1 cellular context compared by ENCODE assay signal in the genomic region with DNA sequence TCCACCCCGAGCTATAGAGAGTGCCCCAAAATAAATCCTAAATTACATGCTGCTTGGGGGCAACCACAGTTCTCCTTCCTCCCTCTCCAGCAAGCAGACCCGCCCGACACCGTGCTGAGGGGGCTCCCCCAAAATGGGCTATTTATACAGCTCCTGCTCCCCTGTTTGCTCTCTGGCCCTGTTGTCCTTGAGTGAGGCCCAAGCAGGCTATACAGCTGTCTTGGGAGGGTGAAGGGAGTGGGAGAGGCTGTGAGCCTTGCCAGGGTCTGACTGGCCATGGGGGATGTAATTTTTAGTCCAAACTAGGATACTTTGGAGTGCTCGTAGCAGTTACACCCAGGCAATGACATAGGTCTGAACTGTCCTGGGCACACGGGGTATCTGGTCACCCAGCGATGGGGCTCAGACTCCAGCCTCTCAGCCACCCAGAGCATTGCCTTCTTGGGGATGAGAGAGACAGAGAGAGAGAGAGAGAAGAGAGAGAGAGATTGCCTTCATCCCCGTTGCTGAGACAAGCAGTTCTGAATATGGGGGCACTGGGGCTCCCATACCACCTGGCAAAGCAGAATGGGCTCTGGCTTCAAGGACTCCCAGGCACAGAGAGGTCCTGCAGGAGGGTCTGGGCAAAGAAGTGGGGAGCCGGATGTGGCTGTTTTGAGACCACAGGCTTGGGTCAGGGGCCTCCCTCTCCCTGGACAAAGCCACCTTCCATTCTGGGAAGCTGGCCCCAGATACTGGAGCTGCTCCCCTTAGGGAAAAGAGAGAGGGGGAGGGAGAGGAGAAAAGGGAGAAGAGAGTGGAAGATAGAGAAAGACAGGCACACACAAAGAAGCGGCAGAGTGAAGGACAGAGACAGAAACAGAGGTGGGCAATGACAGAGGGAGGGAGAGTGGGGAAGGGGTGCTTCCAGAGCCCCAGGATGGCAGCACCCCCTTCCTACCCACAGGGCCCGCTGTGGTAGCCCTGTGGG.
TF ChIP-seq lines count a peak whose summit lies in the region.

No MANE protein-coding gene starts in this region.

TF ChIP-seq in HepG2, 621 proteins besides CTCF, POLR2A, EP300 and RAD21:
- no peak for TF ChIP-seq ZNF24 (IDR thresholded peaks at IDR 0.05)
- TF ChIP-seq ZNF780A (CRISPR knock-in tag; IDR thresholded peaks at IDR 0.05), result no peak
- no peak for TF ChIP-seq ZNF772 (CRISPR knock-in tag; IDR thresholded peaks at IDR 0.05)
